3 cellular contexts compared by ENCODE assay signal in the genomic region with DNA sequence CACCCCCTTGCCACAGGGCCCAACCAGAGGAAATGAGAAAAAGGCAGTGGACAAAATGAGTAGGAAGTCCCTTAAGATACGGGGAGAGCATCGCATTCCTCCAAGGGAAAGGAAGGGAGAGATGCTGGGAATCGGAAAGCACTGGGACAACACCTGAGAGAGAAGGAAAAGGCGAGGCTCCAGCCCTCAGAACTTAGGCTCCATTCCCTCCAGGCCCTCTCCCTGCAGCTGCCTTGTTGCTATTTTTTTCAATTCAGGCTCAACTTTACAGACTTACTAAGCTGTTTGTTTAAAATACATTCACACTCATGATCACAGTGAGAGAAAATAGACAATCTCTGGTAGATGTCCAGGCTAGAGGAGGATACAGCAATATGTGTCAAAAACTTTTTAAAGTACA.
TF ChIP-seq lines count a peak whose summit lies in the region.

No MANE protein-coding gene starts in this region.

TF ChIP-seq in IMR-90, 13 proteins besides CTCF, POLR2A, EP300 and RAD21:
- TF ChIP-seq CEBPB (IDR thresholded peaks at IDR 0.05; ENCODE audit: low read depth, low read length) = no peak
- no peak for TF ChIP-seq CHD1 (IDR thresholded peaks at IDR 0.05; ENCODE audit: low read depth, low read length)
- TF ChIP-seq RCOR1 (IDR thresholded peaks at IDR 0.05; ENCODE audit: insufficient replicate concordance, low read length) = no peak

TF ChIP-seq in H1, 55 proteins besides CTCF, POLR2A, EP300 and RAD21:
- TF ChIP-seq GABPA (IDR thresholded peaks at IDR 0.05; ENCODE audit: borderline replicate concordance, insufficient read depth, low read length) (no peak), SP1 (IDR thresholded peaks at IDR 0.05; ENCODE audit: low read depth, low read length) (no peak), KDM4A (IDR thresholded peaks at IDR 0.05; ENCODE audit: low read depth, low read length, severe bottlenecking) (no peak), EZH2 (IDR thresholded peaks at IDR 0.05; ENCODE audit: low read depth, low read length, severe bottlenecking) (no peak), YY1 (IDR thresholded peaks at IDR 0.05; ENCODE audit: low read depth, low read length) (no peak), CTBP2 (IDR thresholded peaks at IDR 0.05; ENCODE audit: borderline replicate concordance, insufficient read depth, insufficient read length, low read length) (no peak), CHD2 (IDR thresholded peaks at IDR 0.05; ENCODE audit: low read length) (no peak), KDM1A (IDR thresholded peaks at IDR 0.05; ENCODE audit: borderline replicate concordance, low read length) (no peak), JUN (IDR thresholded peaks at IDR 0.05; ENCODE audit: low read depth, low read length) (no peak)

TF ChIP-seq in SK-N-SH, 30 proteins besides CTCF, POLR2A, EP300 and RAD21:
- TF ChIP-seq RXRA (IDR thresholded peaks at IDR 0.05; ENCODE audit: borderline replicate concordance, low read depth) (no peak), CHD2 (IDR thresholded peaks at IDR 0.05; ENCODE audit: low read length, partially characterized antibody) (no peak), POLR2AphosphoS5 (IDR thresholded peaks at IDR 0.05; ENCODE audit: low read depth, low read length) (no peak), SMC3 (IDR thresholded peaks at IDR 0.05; ENCODE audit: low read depth, low read length) (no peak), GABPA (IDR thresholded peaks at IDR 0.05; ENCODE audit: low read depth) (no peak), MEF2A (IDR thresholded peaks at IDR 0.05; ENCODE audit: borderline replicate concordance, low read depth) (no peak)
TF ChIP-seq in SK-N-SH: peak in this region for 0.
